Comparison of ENCODE assay signal across 20 cellular contexts in the genomic region with DNA sequence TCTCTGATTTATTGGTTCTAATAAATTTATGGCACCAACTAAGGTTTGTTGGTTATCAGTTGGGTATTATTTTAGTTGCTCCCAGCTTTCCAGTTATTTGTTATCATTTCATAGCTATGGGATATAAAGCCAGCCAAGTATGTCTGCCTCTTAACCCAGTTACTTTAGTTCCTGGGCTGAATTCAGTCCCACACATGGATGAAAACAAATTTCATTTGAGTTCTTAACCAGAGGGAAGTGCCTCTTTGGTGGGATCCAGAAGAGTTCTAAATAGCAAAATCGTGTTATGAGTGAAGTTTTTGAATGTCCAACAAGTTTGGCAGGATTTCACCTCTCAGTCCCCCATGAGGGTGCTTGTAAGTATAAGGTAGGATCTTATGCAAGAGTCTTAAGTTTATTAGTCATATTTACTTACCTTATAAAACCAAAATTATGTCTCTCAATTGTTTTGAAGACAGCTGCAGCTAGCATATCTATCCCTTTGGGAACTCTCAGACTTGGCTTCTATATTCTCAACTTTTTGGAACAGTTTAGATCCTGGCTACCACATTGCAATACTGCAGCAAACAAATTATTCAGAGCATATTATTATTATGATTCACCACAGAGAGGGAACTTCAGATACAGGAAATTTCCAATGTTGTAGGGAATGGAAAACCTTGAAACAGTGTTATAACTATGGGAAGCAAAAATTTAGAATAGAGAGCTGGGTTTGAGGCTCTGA.
DNase-seq lines count a peak whose midpoint lies in the region; ATAC-seq and TF ChIP-seq lines count a peak whose summit lies in the region.
"Had no signal": no experiment of that assay in that cellular context is flagged by ENCODE, and none has a peak within 500 bp of the region (broad histone marks: within the 10 kb centered on the region; RNA-seq: fewer than 3 reads in every experiment).

No MANE protein-coding gene starts in this region.

- CTCF ChIA-PET in PC-9 (lab: Charles Lee) = no interaction called here

- no peak overlapping the region for H3K4me3 ChIP-seq in PC-9
- no peak overlapping the region for H3K4me3 ChIP-seq in fibroblast of pulmonary artery (replicated peaks; ENCODE audit: low read depth, low read length)
- H3K4me3 ChIP-seq: A549, sigmoid colon, upper lobe of right lung had no signal

- H2AFZ ChIP-seq in PC-9 = no peak overlapping the region

- DNase-seq in AG08395 (ENCODE audit: low spot score) (peak; percentile 62), PC-9 (peak in 1 of 2 experiments; percentile 34), fibroblast of pulmonary artery (ENCODE audit: low read depth) (peak; percentile 41), myocyte (ENCODE audit: low read depth) (peak; percentile 53), GM13976 (ENCODE audit: low spot score) (no peak), posterior vena cava (ENCODE audit: low spot score) (no peak)
- DNase-seq: activated B cell treated with CpG ODN at 0.5 μM for 24 hours; activated naive CD8-positive, alpha-beta T cell treated with anti-CD3 and anti-CD28 coated beads, Interleukin-2, amount 50 U/mL, for 24 hours; CD4-positive, alpha-beta T cell; cerebellar nuclear complex; DMS79 treated with DMSO at 0.1 percent for 48 hours; KG1; NCI-H1105; SHP77 treated with DMSO at 0.1 percent for 48 hours; sigmoid colon; T-helper 17 cell; upper lobe of right lung had no signal

- no peaks in the 10 kb centered on the region for H3K27me3 ChIP-seq in PC-9 (ENCODE audit: insufficient read depth, low read depth)
- H3K27me3 ChIP-seq: sigmoid colon, upper lobe of right lung had no signal

- in situ Hi-C loops in GM13976 (cut with MboI; ENCODE audit: low sequenced_read_pairs, unreplicated experiment) = no loop called here

- no peaks in the 10 kb centered on the region for H4K20me1 ChIP-seq in PC-9 (ENCODE audit: insufficient read depth)

- POLR2A ChIA-PET in PC-9 (lab: Charles Lee; ENCODE audit: unreplicated experiment) = no interaction called here

- H3K4me2 ChIP-seq in PC-9 = peak overlapping the region; percentile 36; the same call in 1 of the 2 replicates
- H3K4me2 ChIP-seq: A549 had no signal

- H3K27ac ChIP-seq in PC-9 = 0 out of 2 replicates have a peak overlapping the region, but pooled peaks have one; percentile 26
- H3K27ac ChIP-seq: A549, upper lobe of right lung had no signal

- no peaks in the 10 kb centered on the region for H3F3A ChIP-seq in PC-9 (ENCODE audit: insufficient read depth, low read depth)

- ATAC-seq in HG02981 (IDR thresholded peaks at IDR 0.05; ENCODE audit: unreplicated experiment) = no peak
- no peak for ATAC-seq in GM21576 (IDR thresholded peaks at IDR 0.05; ENCODE audit: unreplicated experiment)
- ATAC-seq: A549; activated naive CD8-positive, alpha-beta T cell treated with anti-CD3 and anti-CD28 coated beads, Interleukin-2, amount 50 U/mL, for 24 hours; T-helper 17 cell; upper lobe of right lung had no signal

- H3K36me3 ChIP-seq in PC-9 (ENCODE audit: low read depth) = no peaks in the 10 kb centered on the region
- H3K36me3 ChIP-seq: sigmoid colon, upper lobe of right lung had no signal

- 0 out of 2 replicates have a peak, but pooled peaks cover 7% of the 10 kb centered on the region for H3K4me1 ChIP-seq in PC-9 (replicated peaks; ENCODE audit: insufficient read depth)
- H3K4me1 ChIP-seq: A549, upper lobe of right lung had no signal

- no peak for TF ChIP-seq CTCF in PC-9 (conservative IDR thresholded peaks at IDR 0.05)
- no peak for TF ChIP-seq CTCF in fibroblast of pulmonary artery (IDR thresholded peaks at IDR 0.05; ENCODE audit: low read length, missing control alignments)
- TF ChIP-seq CTCF in GM13976 (IDR thresholded peaks at IDR 0.05; ENCODE audit: borderline replicate concordance, control extremely low read depth, extremely low read depth, insufficient read depth, missing control alignments) = no peak

- H3K9me3 ChIP-seq in PC-9 (ENCODE audit: insufficient read depth, low read depth) = no peaks in the 10 kb centered on the region
- H3K9me3 ChIP-seq: A549, sigmoid colon, upper lobe of right lung had no signal

- no peaks in the 10 kb centered on the region for H3K9me2 ChIP-seq in PC-9 (ENCODE audit: insufficient read depth)

- H3K79me2 ChIP-seq in PC-9 (ENCODE audit: low read depth) = no peaks in the 10 kb centered on the region

- intact Hi-C loops in PC-9 (cut with micrococcal nuclease; ENCODE audit: unreplicated experiment) (no loop called here), posterior vena cava (cut with DNase I) (loop anchor here in 1 of 2 donors (5.0 kb wide), 1 partner anchor 557 kb away; no protein-coding TSS in a partner anchor)

- no TSS peak for BruUV-seq in PC-9 (replicated peaks; lab: Mats Ljungman, UMichigan)

Comparison
In these comparisons a context has a peak if more than half of its experiments do, and no peak if none do; other contexts are left out.
1. DNase-seq: peak in AG08395 (single experiment), fibroblast of pulmonary artery (single experiment) and myocyte (single experiment); none in GM13976 (single experiment) and posterior vena cava (single experiment).